2 cellular contexts compared by ENCODE assay signal in the genomic region with DNA sequence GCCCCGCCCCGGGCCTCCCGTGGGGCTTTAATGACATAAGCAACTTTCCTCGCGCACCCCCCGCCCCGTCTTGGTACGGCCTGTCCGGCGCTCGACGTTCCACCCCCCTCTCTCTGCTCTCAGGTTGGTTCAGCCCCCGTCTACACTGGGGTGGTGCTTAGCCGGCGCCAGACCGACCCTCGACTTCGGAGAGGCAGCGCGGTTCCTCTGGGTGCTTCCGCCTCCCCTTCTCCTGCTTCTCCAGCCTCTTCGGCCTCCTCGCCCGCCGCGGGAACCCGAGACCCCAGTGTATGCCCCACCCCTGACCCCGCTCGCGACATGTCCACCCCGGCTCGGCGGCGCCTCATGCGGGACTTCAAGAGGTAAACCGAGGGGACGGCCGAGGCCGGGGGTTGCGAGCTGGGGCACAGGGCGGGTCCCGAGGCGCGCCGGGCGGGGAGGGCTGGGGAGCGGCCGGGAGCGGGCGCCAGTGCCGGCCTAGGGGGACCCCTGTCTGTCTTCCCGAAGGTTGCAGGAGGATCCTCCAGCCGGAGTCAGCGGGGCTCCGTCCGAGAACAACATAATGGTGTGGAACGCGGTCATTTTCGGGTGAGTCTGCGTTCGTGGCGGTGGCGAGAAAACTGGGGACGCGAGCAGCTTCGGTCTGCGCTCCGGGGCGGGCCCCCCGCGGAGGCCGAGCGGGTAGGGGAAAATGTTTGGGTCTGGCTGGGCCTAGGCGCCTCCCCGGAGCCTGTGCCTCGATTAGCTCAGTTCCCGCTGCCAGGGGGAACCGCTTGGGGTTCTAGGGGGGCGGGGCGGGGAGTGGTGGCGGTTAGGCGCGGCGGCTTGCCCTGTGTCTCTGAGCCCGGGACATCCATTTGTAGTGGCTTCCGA.
TF ChIP-seq lines count a peak whose summit lies in the region.

Gene UBE2A (plus strand): TSS at position 170 of the 873 bp plus-strand sequence. CDS start 149 bp downstream, at position 319.

TF ChIP-seq in A549, 52 proteins besides CTCF, POLR2A, EP300 and RAD21 (continued from another document and continues in another):
- TF ChIP-seq PBX3 (IDR thresholded peaks at IDR 0.05) = no peak
- TF ChIP-seq BHLHE40 (IDR thresholded peaks at IDR 0.05; ENCODE audit: low read depth, low read length) = peak; percentile 62
- no peak for TF ChIP-seq EHF (CRISPR knock-in tag; IDR thresholded peaks at IDR 0.05)
- TF ChIP-seq ZSCAN20 (CRISPR knock-in tag; IDR thresholded peaks at IDR 0.05) = no peak
- TF ChIP-seq HEYL (CRISPR knock-in tag; IDR thresholded peaks at IDR 0.05) = no peak
- TF ChIP-seq SREBF2 (IDR thresholded peaks at IDR 0.05) = no peak
- TF ChIP-seq CHD2 (IDR thresholded peaks at IDR 0.05; ENCODE audit: low read length, partially characterized antibody) = no peak
- no peak for TF ChIP-seq FOSL2 (IDR thresholded peaks at IDR 0.05)
- TF ChIP-seq FOSL2 (CRISPR knock-in tag; IDR thresholded peaks at IDR 0.05) = no peak
- TF ChIP-seq PHF8 (IDR thresholded peaks at IDR 0.05; ENCODE audit: borderline replicate concordance, low read depth) = peak; percentile 88; the same call in 1 of the 2 replicates
- TF ChIP-seq NFE2L2 (conservative IDR thresholded peaks at IDR 0.05; ENCODE audit: low read length) = peak; percentile 45; the same call in 1 of the 2 replicates
- TF ChIP-seq RCOR1 (IDR thresholded peaks at IDR 0.05; ENCODE audit: low read depth, low read length) = no peak
- TF ChIP-seq, protein P1, sequence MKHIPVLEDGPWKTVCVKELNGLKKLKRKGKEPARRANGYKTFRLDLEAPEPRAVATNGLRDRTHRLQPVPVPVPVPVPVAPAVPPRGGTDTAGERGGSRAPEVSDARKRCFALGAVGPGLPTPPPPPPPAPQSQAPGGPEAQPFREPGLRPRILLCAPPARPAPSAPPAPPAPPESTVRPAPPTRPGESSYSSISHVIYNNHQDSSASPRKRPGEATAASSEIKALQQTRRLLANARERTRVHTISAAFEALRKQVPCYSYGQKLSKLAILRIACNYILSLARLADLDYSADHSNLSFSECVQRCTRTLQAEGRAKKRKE (CRISPR knock-in tag; IDR thresholded peaks at IDR 0.05; ENCODE audit: low read depth) = no peak
- TF ChIP-seq NR3C1 (IDR thresholded peaks at IDR 0.05) = no peak
- no peak for TF ChIP-seq CBX8 (IDR thresholded peaks at IDR 0.05)
- no peak for TF ChIP-seq ZNF302 (CRISPR knock-in tag; IDR thresholded peaks at IDR 0.05)
- TF ChIP-seq MAZ (IDR thresholded peaks at IDR 0.05; ENCODE audit: borderline replicate concordance, low read depth, low read length) = no peak
- TF ChIP-seq ZC3H11A (IDR thresholded peaks at IDR 0.05) = no peak
- TF ChIP-seq FOXS1 (CRISPR knock-in tag; IDR thresholded peaks at IDR 0.05) = no peak
- no peak for TF ChIP-seq ESRRA (IDR thresholded peaks at IDR 0.05; ENCODE audit: borderline replicate concordance, low read length)
- no peak for TF ChIP-seq JUNB (IDR thresholded peaks at IDR 0.05)
- TF ChIP-seq HMGXB4 (CRISPR knock-in tag; IDR thresholded peaks at IDR 0.05; ENCODE audit: borderline replicate concordance) = no peak
- TF ChIP-seq MAFK (IDR thresholded peaks at IDR 0.05; ENCODE audit: partially characterized antibody) = peak; percentile 42
- TF ChIP-seq, protein P2, sequence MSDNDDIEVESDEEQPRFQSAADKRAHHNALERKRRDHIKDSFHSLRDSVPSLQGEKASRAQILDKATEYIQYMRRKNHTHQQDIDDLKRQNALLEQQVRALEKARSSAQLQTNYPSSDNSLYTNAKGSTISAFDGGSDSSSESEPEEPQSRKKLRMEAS (IDR thresholded peaks at IDR 0.05) = peak; percentile 78
- TF ChIP-seq KDM1A (IDR thresholded peaks at IDR 0.05; ENCODE audit: low read depth) = no peak
- no peak for TF ChIP-seq TFCP2L1 (CRISPR knock-in tag; IDR thresholded peaks at IDR 0.05)
- 0 out of 2 replicates have a peak, but pooled peaks have one; percentile 31 for TF ChIP-seq KDM5A (IDR thresholded peaks at IDR 0.05)
- no peak for TF ChIP-seq FOSB (CRISPR knock-in tag; IDR thresholded peaks at IDR 0.05)
- 0 out of 2 replicates have a peak, but pooled peaks have one; percentile 49 for TF ChIP-seq MYC (IDR thresholded peaks at IDR 0.05; ENCODE audit: borderline replicate concordance, low read length)
- no peak for TF ChIP-seq HOXB5 (CRISPR knock-in tag; IDR thresholded peaks at IDR 0.05)
- TF ChIP-seq POLR2AphosphoS2 (conservative IDR thresholded peaks at IDR 0.05; ENCODE audit: low read length) = no peak
- no peak for TF ChIP-seq RNF2 (IDR thresholded peaks at IDR 0.05; ENCODE audit: borderline replicate concordance, low read depth)
- peak; percentile 73; the same call in 1 of the 3 replicates for TF ChIP-seq BCL3 (IDR thresholded peaks at IDR 0.05)
- peak; percentile 78 for TF ChIP-seq GATA3 (IDR thresholded peaks at IDR 0.05; ENCODE audit: borderline replicate concordance)
- no peak for TF ChIP-seq EHMT2 (IDR thresholded peaks at IDR 0.05; ENCODE audit: low read depth)

TF ChIP-seq in K562, 482 proteins besides CTCF, POLR2A, EP300 and RAD21 (continues in another document):
- TF ChIP-seq GMEB1 (CRISPR knock-in tag; IDR thresholded peaks at IDR 0.05) (no peak), POLR2AphosphoS2 (IDR thresholded peaks at IDR 0.05; ENCODE audit: low read length) (peak; percentile 54; the same call in 1 of the 2 replicates), MGA (IDR thresholded peaks at IDR 0.05) (0 out of 2 replicates have a peak, but pooled peaks have one; percentile 22), ZNF830 (CRISPR knock-in tag; IDR thresholded peaks at IDR 0.05) (no peak), NR2C2 (CRISPR knock-in tag; IDR thresholded peaks at IDR 0.05) (no peak), NR2C2 (tag; IDR thresholded peaks at IDR 0.05) (peak; percentile 70), PREB (CRISPR knock-in tag; IDR thresholded peaks at IDR 0.05) (0 out of 2 replicates have a peak, but pooled peaks have one; percentile 12), PRMT5 (CRISPR knock-in tag; IDR thresholded peaks at IDR 0.05) (no peak), TCF7L2 (IDR thresholded peaks at IDR 0.05; ENCODE audit: low read depth, low read length) (peak; percentile 94), FOXK1 (CRISPR knock-in tag; IDR thresholded peaks at IDR 0.05; ENCODE audit: borderline replicate concordance) (peak; percentile 78; the same call in 1 of the 2 replicates), NFIX (CRISPR knock-in tag; IDR thresholded peaks at IDR 0.05; ENCODE audit: low read depth) (no peak), CBX1 (IDR thresholded peaks at IDR 0.05; ENCODE audit: low read depth) (no peak), GTF2F1 (IDR thresholded peaks at IDR 0.05; ENCODE audit: low read depth, low read length) (peak; percentile 70; the same call in 1 of the 2 replicates), ZNF707 (CRISPR knock-in tag; conservative IDR thresholded peaks at IDR 0.05) (no peak), ELF2 (CRISPR knock-in tag; IDR thresholded peaks at IDR 0.05) (0 out of 2 replicates have a peak, but pooled peaks have one; percentile 35), DACH1 (IDR thresholded peaks at IDR 0.05; ENCODE audit: partially characterized antibody) (no peak)
- TF ChIP-seq, protein P3, sequence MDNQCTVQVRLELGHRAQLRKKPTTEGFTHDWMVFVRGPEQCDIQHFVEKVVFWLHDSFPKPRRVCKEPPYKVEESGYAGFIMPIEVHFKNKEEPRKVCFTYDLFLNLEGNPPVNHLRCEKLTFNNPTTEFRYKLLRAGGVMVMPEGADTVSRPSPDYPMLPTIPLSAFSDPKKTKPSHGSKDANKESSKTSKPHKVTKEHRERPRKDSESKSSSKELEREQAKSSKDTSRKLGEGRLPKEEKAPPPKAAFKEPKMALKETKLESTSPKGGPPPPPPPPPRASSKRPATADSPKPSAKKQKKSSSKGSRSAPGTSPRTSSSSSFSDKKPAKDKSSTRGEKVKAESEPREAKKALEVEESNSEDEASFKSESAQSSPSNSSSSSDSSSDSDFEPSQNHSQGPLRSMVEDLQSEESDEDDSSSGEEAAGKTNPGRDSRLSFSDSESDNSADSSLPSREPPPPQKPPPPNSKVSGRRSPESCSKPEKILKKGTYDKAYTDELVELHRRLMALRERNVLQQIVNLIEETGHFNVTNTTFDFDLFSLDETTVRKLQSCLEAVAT (IDR thresholded peaks at IDR 0.05) = peak in 1 of 2 experiments; percentile 8; a peak in 1 of 4 replicates
- TF ChIP-seq, protein P4, sequence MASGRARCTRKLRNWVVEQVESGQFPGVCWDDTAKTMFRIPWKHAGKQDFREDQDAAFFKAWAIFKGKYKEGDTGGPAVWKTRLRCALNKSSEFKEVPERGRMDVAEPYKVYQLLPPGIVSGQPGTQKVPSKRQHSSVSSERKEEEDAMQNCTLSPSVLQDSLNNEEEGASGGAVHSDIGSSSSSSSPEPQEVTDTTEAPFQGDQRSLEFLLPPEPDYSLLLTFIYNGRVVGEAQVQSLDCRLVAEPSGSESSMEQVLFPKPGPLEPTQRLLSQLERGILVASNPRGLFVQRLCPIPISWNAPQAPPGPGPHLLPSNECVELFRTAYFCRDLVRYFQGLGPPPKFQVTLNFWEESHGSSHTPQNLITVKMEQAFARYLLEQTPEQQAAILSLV (tag; IDR thresholded peaks at IDR 0.05) = no peak
